12 cellular contexts compared by ENCODE assay signal in genomic region chr17:18451001-18451400, GRCh38. TPM values are rescaled to one million over a fixed set of nuclear protein-coding genes. Genes with fewer than 3 reads are reported as not detected.
"Had no signal": no experiment of that assay in that cellular context is flagged by ENCODE, and none has a peak within 500 bp of the region (broad histone marks: within the 10 kb centered on the region; RNA-seq: fewer than 3 reads in every experiment).

No MANE protein-coding gene starts in this region.

RNA-seq across cellular contexts. Expression of gene LGALS9C, which starts 25.6 kb away (rescaled TPM):
- total RNA-seq: activated B cell treated with CpG ODN at 0.5 μM for 24 hours; activated CD4-positive, alpha-beta T cell treated with anti-CD3 and anti-CD28 coated beads, Interleukin-2, amount 10 ng/mL, durations not matched to agents 24 days and 14 days; activated CD8-positive, alpha-beta memory T cell treated with anti-CD3 and anti-CD28 coated beads for 36 hours; activated CD8-positive, alpha-beta T cell treated with anti-CD3 and anti-CD28 coated beads for 36 hours; activated naive CD4-positive, alpha-beta T cell treated with anti-CD3 and anti-CD28 coated beads, Interleukin-2, amount 50 U/mL, for 72 hours; activated T-cell treated with anti-CD3 and anti-CD28 coated beads, Interleukin-2, amount 50 U/mL, for 72 hours; activated T-helper 1 cell treated with anti-CD3 and anti-CD28 coated beads, Interleukin-12 subunit alpha, Interleukin-12 subunit beta, Interleukin-2, Interleukin-4 antibody, amounts not matched to agents 30 ng/mL and 10 ng/mL and 1 ng/mL, durations not matched to agents 14 hours and 24 hours and 36 hours; aorta; astrocyte; body of pancreas; cardiac septum; cerebellum had no signal
